In the genomic region with DNA sequence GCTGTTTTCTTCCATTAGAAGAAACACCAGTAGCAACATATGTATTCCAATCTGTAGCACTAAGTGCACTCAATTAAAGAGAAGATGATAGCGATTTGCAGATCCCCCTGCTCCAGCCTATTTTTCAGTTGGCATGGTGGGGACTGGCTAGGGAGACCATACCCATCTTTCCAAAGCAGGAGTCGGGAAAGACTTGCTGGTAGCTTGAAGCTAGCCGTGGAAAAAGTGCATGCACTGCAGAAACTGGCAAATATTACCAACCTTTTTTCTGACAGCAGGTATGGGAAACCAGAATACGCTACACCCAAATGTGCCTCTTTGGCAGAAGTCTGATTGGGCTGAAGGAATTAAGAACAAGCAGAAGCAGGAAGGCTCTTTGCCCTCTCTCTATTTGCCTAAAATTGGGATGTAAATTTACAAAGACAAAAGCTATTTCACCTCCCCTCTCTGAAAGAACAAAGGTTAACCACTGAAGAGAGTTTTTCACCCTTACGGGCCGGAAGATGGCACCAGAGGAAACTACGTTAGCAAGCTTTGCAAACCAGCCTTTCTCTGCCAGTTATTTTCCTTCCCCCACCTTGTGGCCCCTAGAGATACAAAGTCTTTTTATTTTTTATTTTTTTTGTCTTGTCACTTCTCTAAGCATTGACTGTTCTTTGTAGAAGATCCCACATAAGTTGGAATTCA, we compare ENCODE assay signal across 1 cellular context.
TF ChIP-seq lines count a peak whose summit lies in the region.

No MANE protein-coding gene starts in this region.

TF ChIP-seq in HepG2, 621 proteins besides CTCF, POLR2A, EP300 and RAD21 (continued from another document):
- TF ChIP-seq, protein P1, sequence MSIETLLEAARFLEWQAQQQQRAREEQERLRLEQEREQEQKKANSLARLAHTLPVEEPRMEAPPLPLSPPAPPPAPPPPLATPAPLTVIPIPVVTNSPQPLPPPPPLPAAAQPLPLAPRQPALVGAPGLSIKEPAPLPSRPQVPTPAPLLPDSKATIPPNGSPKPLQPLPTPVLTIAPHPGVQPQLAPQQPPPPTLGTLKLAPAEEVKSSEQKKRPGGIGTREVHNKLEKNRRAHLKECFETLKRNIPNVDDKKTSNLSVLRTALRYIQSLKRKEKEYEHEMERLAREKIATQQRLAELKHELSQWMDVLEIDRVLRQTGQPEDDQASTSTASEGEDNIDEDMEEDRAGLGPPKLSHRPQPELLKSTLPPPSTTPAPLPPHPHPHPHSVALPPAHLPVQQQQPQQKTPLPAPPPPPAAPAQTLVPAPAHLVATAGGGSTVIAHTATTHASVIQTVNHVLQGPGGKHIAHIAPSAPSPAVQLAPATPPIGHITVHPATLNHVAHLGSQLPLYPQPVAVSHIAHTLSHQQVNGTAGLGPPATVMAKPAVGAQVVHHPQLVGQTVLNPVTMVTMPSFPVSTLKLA (IDR thresholded peaks at IDR 0.05) = no peak
- TF ChIP-seq, protein P2, sequence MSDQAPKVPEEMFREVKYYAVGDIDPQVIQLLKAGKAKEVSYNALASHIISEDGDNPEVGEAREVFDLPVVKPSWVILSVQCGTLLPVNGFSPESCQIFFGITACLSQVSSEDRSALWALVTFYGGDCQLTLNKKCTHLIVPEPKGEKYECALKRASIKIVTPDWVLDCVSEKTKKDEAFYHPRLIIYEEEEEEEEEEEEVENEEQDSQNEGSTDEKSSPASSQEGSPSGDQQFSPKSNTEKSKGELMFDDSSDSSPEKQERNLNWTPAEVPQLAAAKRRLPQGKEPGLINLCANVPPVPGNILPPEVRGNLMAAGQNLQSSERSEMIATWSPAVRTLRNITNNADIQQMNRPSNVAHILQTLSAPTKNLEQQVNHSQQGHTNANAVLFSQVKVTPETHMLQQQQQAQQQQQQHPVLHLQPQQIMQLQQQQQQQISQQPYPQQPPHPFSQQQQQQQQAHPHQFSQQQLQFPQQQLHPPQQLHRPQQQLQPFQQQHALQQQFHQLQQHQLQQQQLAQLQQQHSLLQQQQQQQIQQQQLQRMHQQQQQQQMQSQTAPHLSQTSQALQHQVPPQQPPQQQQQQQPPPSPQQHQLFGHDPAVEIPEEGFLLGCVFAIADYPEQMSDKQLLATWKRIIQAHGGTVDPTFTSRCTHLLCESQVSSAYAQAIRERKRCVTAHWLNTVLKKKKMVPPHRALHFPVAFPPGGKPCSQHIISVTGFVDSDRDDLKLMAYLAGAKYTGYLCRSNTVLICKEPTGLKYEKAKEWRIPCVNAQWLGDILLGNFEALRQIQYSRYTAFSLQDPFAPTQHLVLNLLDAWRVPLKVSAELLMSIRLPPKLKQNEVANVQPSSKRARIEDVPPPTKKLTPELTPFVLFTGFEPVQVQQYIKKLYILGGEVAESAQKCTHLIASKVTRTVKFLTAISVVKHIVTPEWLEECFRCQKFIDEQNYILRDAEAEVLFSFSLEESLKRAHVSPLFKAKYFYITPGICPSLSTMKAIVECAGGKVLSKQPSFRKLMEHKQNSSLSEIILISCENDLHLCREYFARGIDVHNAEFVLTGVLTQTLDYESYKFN (CRISPR knock-in tag; conservative IDR thresholded peaks at IDR 0.05) = peak; percentile 26; the same call in 1 of the 2 replicates
- peak; percentile 51 to 58; a peak in 2 of 4 replicates for TF ChIP-seq MAFK (conservative IDR thresholded peaks at IDR 0.05 in 1 of 2, IDR thresholded peaks at IDR 0.05 in 1 of 2; ENCODE audit: low read length in 2 of 2)
- no peak for TF ChIP-seq GZF1 (CRISPR knock-in tag; IDR thresholded peaks at IDR 0.05)
- peak; percentile 66; the same call in 1 of the 2 replicates for TF ChIP-seq HNF4A (CRISPR knock-in tag; IDR thresholded peaks at IDR 0.05)
- TF ChIP-seq, protein P3, sequence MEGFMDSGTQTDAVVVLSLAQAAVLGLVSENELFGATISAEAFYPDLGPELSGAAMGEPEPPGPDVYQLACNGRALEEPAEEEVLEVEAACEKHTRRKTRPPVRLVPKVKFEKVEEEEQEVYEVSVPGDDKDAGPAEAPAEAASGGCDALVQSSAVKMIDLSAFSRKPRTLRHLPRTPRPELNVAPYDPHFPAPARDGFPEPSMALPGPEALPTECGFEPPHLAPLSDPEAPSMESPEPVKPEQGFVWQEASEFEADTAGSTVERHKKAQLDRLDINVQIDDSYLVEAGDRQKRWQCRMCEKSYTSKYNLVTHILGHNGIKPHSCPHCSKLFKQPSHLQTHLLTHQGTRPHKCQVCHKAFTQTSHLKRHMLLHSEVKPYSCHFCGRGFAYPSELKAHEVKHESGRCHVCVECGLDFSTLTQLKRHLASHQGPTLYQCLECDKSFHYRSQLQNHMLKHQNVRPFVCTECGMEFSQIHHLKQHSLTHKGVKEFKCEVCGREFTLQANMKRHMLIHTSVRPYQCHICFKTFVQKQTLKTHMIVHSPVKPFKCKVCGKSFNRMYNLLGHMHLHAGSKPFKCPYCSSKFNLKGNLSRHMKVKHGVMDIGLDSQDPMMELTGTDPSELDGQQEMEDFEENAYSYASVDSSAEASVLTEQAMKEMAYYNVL (CRISPR knock-in tag; IDR thresholded peaks at IDR 0.05; ENCODE audit: borderline replicate concordance) = no peak
- peak; percentile 86 for TF ChIP-seq HNF4G (IDR thresholded peaks at IDR 0.05; ENCODE audit: borderline replicate concordance, low read depth, low read length)
- TF ChIP-seq HNF4G (CRISPR knock-in tag; IDR thresholded peaks at IDR 0.05; ENCODE audit: borderline replicate concordance, low read depth) = no peak
- no peak for TF ChIP-seq ZBTB21 (CRISPR knock-in tag; IDR thresholded peaks at IDR 0.05)
- TF ChIP-seq, protein P4, sequence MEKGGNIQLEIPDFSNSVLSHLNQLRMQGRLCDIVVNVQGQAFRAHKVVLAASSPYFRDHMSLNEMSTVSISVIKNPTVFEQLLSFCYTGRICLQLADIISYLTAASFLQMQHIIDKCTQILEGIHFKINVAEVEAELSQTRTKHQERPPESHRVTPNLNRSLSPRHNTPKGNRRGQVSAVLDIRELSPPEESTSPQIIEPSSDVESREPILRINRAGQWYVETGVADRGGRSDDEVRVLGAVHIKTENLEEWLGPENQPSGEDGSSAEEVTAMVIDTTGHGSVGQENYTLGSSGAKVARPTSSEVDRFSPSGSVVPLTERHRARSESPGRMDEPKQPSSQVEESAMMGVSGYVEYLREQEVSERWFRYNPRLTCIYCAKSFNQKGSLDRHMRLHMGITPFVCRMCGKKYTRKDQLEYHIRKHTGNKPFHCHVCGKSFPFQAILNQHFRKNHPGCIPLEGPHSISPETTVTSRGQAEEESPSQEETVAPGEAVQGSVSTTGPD (CRISPR knock-in tag; IDR thresholded peaks at IDR 0.05) = no peak
- TF ChIP-seq, protein P5, sequence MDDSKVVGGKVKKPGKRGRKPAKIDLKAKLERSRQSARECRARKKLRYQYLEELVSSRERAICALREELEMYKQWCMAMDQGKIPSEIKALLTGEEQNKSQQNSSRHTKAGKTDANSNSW (CRISPR knock-in tag; IDR thresholded peaks at IDR 0.05; ENCODE audit: borderline replicate concordance) = no peak
- no peak for TF ChIP-seq POLR2G (IDR thresholded peaks at IDR 0.05; ENCODE audit: low read depth, low read length)
- TF ChIP-seq, protein P6, sequence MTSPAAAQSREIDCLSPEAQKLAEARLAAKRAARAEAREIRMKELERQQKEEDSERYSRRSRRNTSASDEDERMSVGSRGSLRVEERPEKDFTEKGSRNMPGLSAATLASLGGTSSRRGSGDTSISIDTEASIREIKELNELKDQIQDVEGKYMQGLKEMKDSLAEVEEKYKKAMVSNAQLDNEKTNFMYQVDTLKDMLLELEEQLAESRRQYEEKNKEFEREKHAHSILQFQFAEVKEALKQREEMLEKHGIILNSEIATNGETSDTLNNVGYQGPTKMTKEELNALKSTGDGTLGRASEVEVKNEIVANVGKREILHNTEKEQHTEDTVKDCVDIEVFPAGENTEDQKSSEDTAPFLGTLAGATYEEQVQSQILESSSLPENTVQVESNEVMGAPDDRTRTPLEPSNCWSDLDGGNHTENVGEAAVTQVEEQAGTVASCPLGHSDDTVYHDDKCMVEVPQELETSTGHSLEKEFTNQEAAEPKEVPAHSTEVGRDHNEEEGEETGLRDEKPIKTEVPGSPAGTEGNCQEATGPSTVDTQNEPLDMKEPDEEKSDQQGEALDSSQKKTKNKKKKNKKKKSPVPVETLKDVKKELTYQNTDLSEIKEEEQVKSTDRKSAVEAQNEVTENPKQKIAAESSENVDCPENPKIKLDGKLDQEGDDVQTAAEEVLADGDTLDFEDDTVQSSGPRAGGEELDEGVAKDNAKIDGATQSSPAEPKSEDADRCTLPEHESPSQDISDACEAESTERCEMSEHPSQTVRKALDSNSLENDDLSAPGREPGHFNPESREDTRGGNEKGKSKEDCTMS (CRISPR knock-in tag; conservative IDR thresholded peaks at IDR 0.05) = no peak
- no peak for TF ChIP-seq NFYC (CRISPR knock-in tag; IDR thresholded peaks at IDR 0.05)
- peak; percentile 47; the same call in 1 of the 2 replicates for TF ChIP-seq SOX5 (CRISPR knock-in tag; IDR thresholded peaks at IDR 0.05; ENCODE audit: borderline replicate concordance)
- no peak for TF ChIP-seq ZFX (CRISPR knock-in tag; IDR thresholded peaks at IDR 0.05; ENCODE audit: low read depth)
- peak; percentile 53 for TF ChIP-seq STAG1 (CRISPR knock-in tag; IDR thresholded peaks at IDR 0.05)
- peak; percentile 31; the same call in 1 of the 2 replicates for TF ChIP-seq LCORL (IDR thresholded peaks at IDR 0.05)
- no peak for TF ChIP-seq LCORL (CRISPR knock-in tag; IDR thresholded peaks at IDR 0.05)
- TF ChIP-seq DNMT1 (CRISPR knock-in tag; IDR thresholded peaks at IDR 0.05) = no peak
- TF ChIP-seq DMAP1 (CRISPR knock-in tag; IDR thresholded peaks at IDR 0.05) = no peak
- no peak for TF ChIP-seq AHDC1 (CRISPR knock-in tag; IDR thresholded peaks at IDR 0.05; ENCODE audit: borderline replicate concordance)
- no peak for TF ChIP-seq HOXA5 (CRISPR knock-in tag; IDR thresholded peaks at IDR 0.05)
- TF ChIP-seq, protein P7, sequence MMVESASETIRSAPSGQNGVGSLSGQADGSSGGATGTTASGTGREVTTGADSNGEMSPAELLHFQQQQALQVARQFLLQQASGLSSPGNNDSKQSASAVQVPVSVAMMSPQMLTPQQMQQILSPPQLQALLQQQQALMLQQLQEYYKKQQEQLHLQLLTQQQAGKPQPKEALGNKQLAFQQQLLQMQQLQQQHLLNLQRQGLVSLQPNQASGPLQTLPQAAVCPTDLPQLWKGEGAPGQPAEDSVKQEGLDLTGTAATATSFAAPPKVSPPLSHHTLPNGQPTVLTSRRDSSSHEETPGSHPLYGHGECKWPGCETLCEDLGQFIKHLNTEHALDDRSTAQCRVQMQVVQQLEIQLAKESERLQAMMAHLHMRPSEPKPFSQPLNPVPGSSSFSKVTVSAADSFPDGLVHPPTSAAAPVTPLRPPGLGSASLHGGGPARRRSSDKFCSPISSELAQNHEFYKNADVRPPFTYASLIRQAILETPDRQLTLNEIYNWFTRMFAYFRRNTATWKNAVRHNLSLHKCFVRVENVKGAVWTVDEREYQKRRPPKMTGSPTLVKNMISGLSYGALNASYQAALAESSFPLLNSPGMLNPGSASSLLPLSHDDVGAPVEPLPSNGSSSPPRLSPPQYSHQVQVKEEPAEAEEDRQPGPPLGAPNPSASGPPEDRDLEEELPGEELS (CRISPR knock-in tag; IDR thresholded peaks at IDR 0.05) = 0 out of 2 replicates have a peak, but pooled peaks have one; percentile 20
- no peak for TF ChIP-seq DR1 (CRISPR knock-in tag; IDR thresholded peaks at IDR 0.05)
